Comparison of ENCODE assay signal across 10 cellular contexts in genomic region chr18:58140366-58141325, GRCh38.
A peak's percentile ranks its signal among the peaks of the same experiment; 100 is the strongest.
DNase-seq lines count a peak whose midpoint lies in the region; TF ChIP-seq lines count a peak whose summit lies in the region.
"Had no signal": no experiment of that assay in that cellular context is flagged by ENCODE, and none has a peak within 500 bp of the region (broad histone marks: within the 10 kb centered on the region; RNA-seq: fewer than 3 reads in every experiment).

No MANE protein-coding gene starts in this region.

- H3K36me3 Mint-ChIP-seq in progenitor cell of endocrine pancreas (ENCODE audit: insufficient read depth) = peaks cover 10% of the 10 kb centered on the region
- H3K36me3 Mint-ChIP-seq: activated naive CD4-positive, alpha-beta T cell treated with anti-CD3 and anti-CD28 coated beads, Interleukin-2, amount 10 ng/mL, durations not matched to agents 7 days and 5 days had no signal

- H3K27me3 ChIP-seq in OCI-LY1 (ENCODE audit: insufficient read depth, low read length) (no peaks in the 10 kb centered on the region; the same call in none of the 2 replicates), left ventricle myocardium inferior (ENCODE audit: low read depth) (no peaks in the 10 kb centered on the region), MM.1S (replicated peaks; ENCODE audit: insufficient read depth, low read length) (no peaks in the 10 kb centered on the region)
- H3K27me3 ChIP-seq: vagina had no signal

- peak overlapping the region; percentile 71 for H3K27ac Mint-ChIP-seq in progenitor cell of endocrine pancreas
- H3K27ac Mint-ChIP-seq: activated naive CD4-positive, alpha-beta T cell treated with anti-CD3 and anti-CD28 coated beads, Interleukin-2, amount 10 ng/mL, durations not matched to agents 7 days and 5 days had no signal

- TF ChIP-seq CTCF in HEK293 (tag by site-specific recombination; IDR thresholded peaks at IDR 0.05) = peak; percentile 45
- peak; percentile 8; the same call in 1 of the 2 replicates for TF ChIP-seq CTCF in OCI-LY1 (IDR thresholded peaks at IDR 0.05; ENCODE audit: low read length)
- peak; percentile 46 for TF ChIP-seq CTCF in left ventricle myocardium inferior (IDR thresholded peaks at IDR 0.05; ENCODE audit: borderline replicate concordance)
- TF ChIP-seq CTCF in progenitor cell of endocrine pancreas (IDR thresholded peaks at IDR 0.05; ENCODE audit: unreplicated experiment) = no peak
- no peak for TF ChIP-seq CTCF in MM.1S (IDR thresholded peaks at IDR 0.05; ENCODE audit: low read length)

- POLR2A ChIA-PET in HEK293 (lab: Yijun Ruan, JAX) = no interaction called here

- CTCF ChIA-PET in HEK293 (lab: Yijun Ruan, JAX) = interaction anchor here (0.6 to 1.1 kb wide), 3 partner anchors 40 to 909 kb away, joined by 3 to 8 read pairs (median 3); partner anchors contain the start of gene NEDD4L

- H3K4me3 ChIP-seq in HEK293 (ENCODE audit: low read depth, low read length) = no peak overlapping the region
- H3K4me3 ChIP-seq in OCI-LY1 (ENCODE audit: low read depth, low read length, poor library complexity, severe bottlenecking) = no peak overlapping the region
- no peak overlapping the region for H3K4me3 ChIP-seq in left ventricle myocardium inferior
- H3K4me3 ChIP-seq in MM.1S (ENCODE audit: low read length) = no peak overlapping the region
- H3K4me3 ChIP-seq: vagina had no signal

- H2AFZ ChIP-seq in OCI-LY1 (ENCODE audit: low read length) = no peak overlapping the region
- H2AFZ ChIP-seq in MM.1S (ENCODE audit: low read length) = no peak overlapping the region

- H3K9me3 Mint-ChIP-seq in progenitor cell of endocrine pancreas (ENCODE audit: low read depth) = no peaks in the 10 kb centered on the region

- H3F3A ChIP-seq in OCI-LY1 (ENCODE audit: insufficient read depth, low read length) = no peaks in the 10 kb centered on the region
- no peaks in the 10 kb centered on the region for H3F3A ChIP-seq in MM.1S (ENCODE audit: insufficient read depth, low read length)

- peaks cover 9% of the 10 kb centered on the region for H3K4me1 ChIP-seq in HEK293 (ENCODE audit: control insufficient read depth, insufficient read depth, low read length)
- no peaks in the 10 kb centered on the region for H3K4me1 ChIP-seq in OCI-LY1 (ENCODE audit: insufficient read depth, low read length, severe bottlenecking)
- H3K4me1 ChIP-seq in left ventricle myocardium inferior = no peaks in the 10 kb centered on the region
- peaks cover under 1% of the 10 kb centered on the region; the same call in 1 of the 2 replicates for H3K4me1 ChIP-seq in MM.1S (ENCODE audit: low read length)
- H3K4me1 ChIP-seq: vagina had no signal

- H3K27me3 Mint-ChIP-seq in progenitor cell of endocrine pancreas = no peaks in the 10 kb centered on the region

- intact Hi-C loops in left ventricle myocardium inferior (cut with micrococcal nuclease) = no loop called here

- H3K4me1 Mint-ChIP-seq in progenitor cell of endocrine pancreas (ENCODE audit: low read depth) = peaks cover 30% of the 10 kb centered on the region

- H3K9ac ChIP-seq in OCI-LY1 (ENCODE audit: low read length) (no peak overlapping the region), MM.1S (ENCODE audit: low read length) (no peak overlapping the region)

- H3K79me2 ChIP-seq in OCI-LY1 (ENCODE audit: insufficient read depth, low read length) = no peaks in the 10 kb centered on the region
- H3K79me2 ChIP-seq in MM.1S (ENCODE audit: low read length) = no peaks in the 10 kb centered on the region

- H3K4me2 ChIP-seq in OCI-LY1 (ENCODE audit: low read length) = no peak overlapping the region
- H3K4me2 ChIP-seq in MM.1S (ENCODE audit: low read depth, low read length) = no peak overlapping the region

- H3K9me2 ChIP-seq in OCI-LY1 (ENCODE audit: low read depth, low read length) (no peaks in the 10 kb centered on the region), MM.1S (replicated peaks; ENCODE audit: insufficient read depth, low read length) (no peaks in the 10 kb centered on the region)

- H3K9me3 ChIP-seq in HEK293 (ENCODE audit: control insufficient read depth, insufficient read depth, low read depth, low read length) (no peaks in the 10 kb centered on the region), OCI-LY1 (ENCODE audit: low read length) (no peaks in the 10 kb centered on the region), left ventricle myocardium inferior (replicated peaks) (no peaks in the 10 kb centered on the region), MM.1S (replicated peaks; ENCODE audit: insufficient read depth, low read length) (no peaks in the 10 kb centered on the region)
- H3K9me3 ChIP-seq: vagina had no signal

- no peaks in the 10 kb centered on the region for H3K36me3 ChIP-seq in HEK293 (ENCODE audit: control insufficient read depth in 2 of 2, insufficient read depth in 1 of 2, low read length in 2 of 2)
- no peaks in the 10 kb centered on the region for H3K36me3 ChIP-seq in OCI-LY1 (ENCODE audit: insufficient read depth, low read length)
- no peaks in the 10 kb centered on the region for H3K36me3 ChIP-seq in left ventricle myocardium inferior
- H3K36me3 ChIP-seq in MM.1S (replicated peaks; ENCODE audit: insufficient read depth, low read length) = no peaks in the 10 kb centered on the region
- H3K36me3 ChIP-seq: vagina had no signal

- H3K4me3 Mint-ChIP-seq in progenitor cell of endocrine pancreas (ENCODE audit: low read depth) = no peak overlapping the region
- H3K4me3 Mint-ChIP-seq: activated naive CD4-positive, alpha-beta T cell treated with anti-CD3 and anti-CD28 coated beads, Interleukin-2, amount 10 ng/mL, durations not matched to agents 7 days and 5 days had no signal

- DNase-seq in left ventricle myocardium inferior (no peak), progenitor cell of endocrine pancreas (ENCODE audit: low spot score, unreplicated experiment) (no peak), T-helper 1 cell (no peak), MM.1S (no peak), NCI-H1436 treated with DMSO at 0.1 percent for 48 hours (lab: John Stamatoyannopoulos, UW) (no peak)
- DNase-seq: activated naive CD4-positive, alpha-beta T cell treated with anti-CD3 and anti-CD28 coated beads, Interleukin-2, amount 10 ng/mL, durations not matched to agents 7 days and 5 days; SIG-M5 had no signal

- H3K27ac ChIP-seq in HEK293 (ENCODE audit: extremely low read depth, low read depth, low read length) (no peak overlapping the region), OCI-LY1 (ENCODE audit: low read depth, low read length, poor library complexity, severe bottlenecking) (no peak overlapping the region), left ventricle myocardium inferior (replicated peaks) (no peak overlapping the region), MM.1S (ENCODE audit: low read length) (no peak overlapping the region)
- H3K27ac ChIP-seq: vagina had no signal

- H4K20me1 ChIP-seq in OCI-LY1 (ENCODE audit: insufficient read depth, low read length) (no peaks in the 10 kb centered on the region), MM.1S (ENCODE audit: insufficient read depth, low read length) (no peaks in the 10 kb centered on the region)

TF ChIP-seq in HEK293, 187 proteins besides CTCF, POLR2A, EP300 and RAD21 (continues in another document):
- peak; percentile 34; the same call in 1 of the 2 replicates for TF ChIP-seq FEZF1 (tag by site-specific recombination; IDR thresholded peaks at IDR 0.05)
- TF ChIP-seq GLIS1 (tag by site-specific recombination; IDR thresholded peaks at IDR 0.05) = peak; percentile 66; the same call in 1 of the 2 replicates
- no peak for TF ChIP-seq ZBTB21 (tag by site-specific recombination; IDR thresholded peaks at IDR 0.05)
- TF ChIP-seq ZBTB10 (tag by site-specific recombination; IDR thresholded peaks at IDR 0.05) = no peak
- no peak for TF ChIP-seq ZNF558 (tag by site-specific recombination; IDR thresholded peaks at IDR 0.05)

Comparison
In these comparisons a context has a peak if more than half of its experiments do, and no peak if none do; other contexts are left out.
1. CTCF ChIP-seq: peak in HEK293 (single experiment), OCI-LY1 (single experiment) and left ventricle myocardium inferior (single experiment); none in progenitor cell of endocrine pancreas (single experiment) and MM.1S (single experiment).